2 cellular contexts compared by ENCODE assay signal in genomic region chr1:48530727-48531351, GRCh38.
TF ChIP-seq lines count a peak whose summit lies in the region.

No MANE protein-coding gene starts in this region.

TF ChIP-seq in GM12878, 131 proteins besides CTCF, POLR2A, EP300 and RAD21 (continued from another document):
- TF ChIP-seq, protein P1, sequence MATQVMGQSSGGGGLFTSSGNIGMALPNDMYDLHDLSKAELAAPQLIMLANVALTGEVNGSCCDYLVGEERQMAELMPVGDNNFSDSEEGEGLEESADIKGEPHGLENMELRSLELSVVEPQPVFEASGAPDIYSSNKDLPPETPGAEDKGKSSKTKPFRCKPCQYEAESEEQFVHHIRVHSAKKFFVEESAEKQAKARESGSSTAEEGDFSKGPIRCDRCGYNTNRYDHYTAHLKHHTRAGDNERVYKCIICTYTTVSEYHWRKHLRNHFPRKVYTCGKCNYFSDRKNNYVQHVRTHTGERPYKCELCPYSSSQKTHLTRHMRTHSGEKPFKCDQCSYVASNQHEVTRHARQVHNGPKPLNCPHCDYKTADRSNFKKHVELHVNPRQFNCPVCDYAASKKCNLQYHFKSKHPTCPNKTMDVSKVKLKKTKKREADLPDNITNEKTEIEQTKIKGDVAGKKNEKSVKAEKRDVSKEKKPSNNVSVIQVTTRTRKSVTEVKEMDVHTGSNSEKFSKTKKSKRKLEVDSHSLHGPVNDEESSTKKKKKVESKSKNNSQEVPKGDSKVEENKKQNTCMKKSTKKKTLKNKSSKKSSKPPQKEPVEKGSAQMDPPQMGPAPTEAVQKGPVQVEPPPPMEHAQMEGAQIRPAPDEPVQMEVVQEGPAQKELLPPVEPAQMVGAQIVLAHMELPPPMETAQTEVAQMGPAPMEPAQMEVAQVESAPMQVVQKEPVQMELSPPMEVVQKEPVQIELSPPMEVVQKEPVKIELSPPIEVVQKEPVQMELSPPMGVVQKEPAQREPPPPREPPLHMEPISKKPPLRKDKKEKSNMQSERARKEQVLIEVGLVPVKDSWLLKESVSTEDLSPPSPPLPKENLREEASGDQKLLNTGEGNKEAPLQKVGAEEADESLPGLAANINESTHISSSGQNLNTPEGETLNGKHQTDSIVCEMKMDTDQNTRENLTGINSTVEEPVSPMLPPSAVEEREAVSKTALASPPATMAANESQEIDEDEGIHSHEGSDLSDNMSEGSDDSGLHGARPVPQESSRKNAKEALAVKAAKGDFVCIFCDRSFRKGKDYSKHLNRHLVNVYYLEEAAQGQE (IDR thresholded peaks at IDR 0.05; ENCODE audit: low read depth, low read length): peak; percentile 95
- TF ChIP-seq CEBPB (IDR thresholded peaks at IDR 0.05; ENCODE audit: borderline replicate concordance in 1 of 2, low read depth in 2 of 2, low read length in 2 of 2) (no peak), BHLHE40 (IDR thresholded peaks at IDR 0.05; ENCODE audit: borderline replicate concordance in 1 of 2, low read depth in 2 of 2, low read length in 1 of 2) (no peak)

TF ChIP-seq in HepG2, 621 proteins besides CTCF, POLR2A, EP300 and RAD21 (continued from another document and continues in another):
- TF ChIP-seq LRRFIP1 (CRISPR knock-in tag; conservative IDR thresholded peaks at IDR 0.05) (no peak), ZFP36L2 (CRISPR knock-in tag; IDR thresholded peaks at IDR 0.05) (no peak), SIX4 (CRISPR knock-in tag; IDR thresholded peaks at IDR 0.05) (peak; percentile 50; the same call in 1 of the 2 replicates), ZNF781 (CRISPR knock-in tag; IDR thresholded peaks at IDR 0.05; ENCODE audit: borderline replicate concordance, not compliant biosample characterization) (no peak), NR2F1 (CRISPR knock-in tag; IDR thresholded peaks at IDR 0.05) (no peak), ARID5B (CRISPR knock-in tag; IDR thresholded peaks at IDR 0.05) (peak; percentile 24; the same call in 1 of the 2 replicates), MEIS1 (CRISPR knock-in tag; IDR thresholded peaks at IDR 0.05; ENCODE audit: borderline replicate concordance) (no peak), KAT8 (CRISPR knock-in tag; IDR thresholded peaks at IDR 0.05) (peak; percentile 31; the same call in 1 of the 2 replicates), ZMAT5 (CRISPR knock-in tag; IDR thresholded peaks at IDR 0.05; ENCODE audit: borderline replicate concordance, low read depth) (no peak), STAT6 (CRISPR knock-in tag; IDR thresholded peaks at IDR 0.05; ENCODE audit: borderline replicate concordance) (no peak), ZNF766 (CRISPR knock-in tag; IDR thresholded peaks at IDR 0.05; ENCODE audit: borderline replicate concordance) (no peak), GZF1 (CRISPR knock-in tag; IDR thresholded peaks at IDR 0.05) (no peak), SCMH1 (CRISPR knock-in tag; IDR thresholded peaks at IDR 0.05; ENCODE audit: borderline replicate concordance) (no peak), ZNF280D (CRISPR knock-in tag; IDR thresholded peaks at IDR 0.05) (0 out of 2 replicates have a peak, but pooled peaks have one; percentile 46), POLR2AphosphoS2 (IDR thresholded peaks at IDR 0.05; ENCODE audit: low read depth, low read length) (no peak), ZNF430 (CRISPR knock-in tag; IDR thresholded peaks at IDR 0.05) (no peak), HHEX (CRISPR knock-in tag; IDR thresholded peaks at IDR 0.05) (no peak), ZNF747 (CRISPR knock-in tag; IDR thresholded peaks at IDR 0.05; ENCODE audit: borderline replicate concordance) (no peak), ZBTB7A (CRISPR knock-in tag; IDR thresholded peaks at IDR 0.05) (peak; percentile 54; the same call in 1 of the 2 replicates), CENPT (CRISPR knock-in tag; IDR thresholded peaks at IDR 0.05; ENCODE audit: low read depth) (no peak), HMG20B (CRISPR knock-in tag; conservative IDR thresholded peaks at IDR 0.05) (no peak), SIX1 (CRISPR knock-in tag; IDR thresholded peaks at IDR 0.05; ENCODE audit: borderline replicate concordance) (peak; percentile 31; the same call in 1 of the 2 replicates), ZNF282 (IDR thresholded peaks at IDR 0.05; ENCODE audit: partially characterized antibody) (no peak), ZNF841 (CRISPR knock-in tag; IDR thresholded peaks at IDR 0.05; ENCODE audit: borderline replicate concordance) (no peak)
- TF ChIP-seq, protein P2, sequence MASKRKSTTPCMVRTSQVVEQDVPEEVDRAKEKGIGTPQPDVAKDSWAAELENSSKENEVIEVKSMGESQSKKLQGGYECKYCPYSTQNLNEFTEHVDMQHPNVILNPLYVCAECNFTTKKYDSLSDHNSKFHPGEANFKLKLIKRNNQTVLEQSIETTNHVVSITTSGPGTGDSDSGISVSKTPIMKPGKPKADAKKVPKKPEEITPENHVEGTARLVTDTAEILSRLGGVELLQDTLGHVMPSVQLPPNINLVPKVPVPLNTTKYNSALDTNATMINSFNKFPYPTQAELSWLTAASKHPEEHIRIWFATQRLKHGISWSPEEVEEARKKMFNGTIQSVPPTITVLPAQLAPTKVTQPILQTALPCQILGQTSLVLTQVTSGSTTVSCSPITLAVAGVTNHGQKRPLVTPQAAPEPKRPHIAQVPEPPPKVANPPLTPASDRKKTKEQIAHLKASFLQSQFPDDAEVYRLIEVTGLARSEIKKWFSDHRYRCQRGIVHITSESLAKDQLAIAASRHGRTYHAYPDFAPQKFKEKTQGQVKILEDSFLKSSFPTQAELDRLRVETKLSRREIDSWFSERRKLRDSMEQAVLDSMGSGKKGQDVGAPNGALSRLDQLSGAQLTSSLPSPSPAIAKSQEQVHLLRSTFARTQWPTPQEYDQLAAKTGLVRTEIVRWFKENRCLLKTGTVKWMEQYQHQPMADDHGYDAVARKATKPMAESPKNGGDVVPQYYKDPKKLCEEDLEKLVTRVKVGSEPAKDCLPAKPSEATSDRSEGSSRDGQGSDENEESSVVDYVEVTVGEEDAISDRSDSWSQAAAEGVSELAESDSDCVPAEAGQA (IDR thresholded peaks at IDR 0.05; ENCODE audit: low read depth): no peak
- TF ChIP-seq, protein P2 (CRISPR knock-in tag; IDR thresholded peaks at IDR 0.05; ENCODE audit: borderline replicate concordance): peak; percentile 60; the same call in 1 of the 2 replicates
- TF ChIP-seq, protein P3, sequence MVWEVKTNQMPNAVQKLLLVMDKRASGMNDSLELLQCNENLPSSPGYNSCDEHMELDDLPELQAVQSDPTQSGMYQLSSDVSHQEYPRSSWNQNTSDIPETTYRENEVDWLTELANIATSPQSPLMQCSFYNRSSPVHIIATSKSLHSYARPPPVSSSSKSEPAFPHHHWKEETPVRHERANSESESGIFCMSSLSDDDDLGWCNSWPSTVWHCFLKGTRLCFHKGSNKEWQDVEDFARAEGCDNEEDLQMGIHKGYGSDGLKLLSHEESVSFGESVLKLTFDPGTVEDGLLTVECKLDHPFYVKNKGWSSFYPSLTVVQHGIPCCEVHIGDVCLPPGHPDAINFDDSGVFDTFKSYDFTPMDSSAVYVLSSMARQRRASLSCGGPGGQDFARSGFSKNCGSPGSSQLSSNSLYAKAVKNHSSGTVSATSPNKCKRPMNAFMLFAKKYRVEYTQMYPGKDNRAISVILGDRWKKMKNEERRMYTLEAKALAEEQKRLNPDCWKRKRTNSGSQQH (CRISPR knock-in tag; IDR thresholded peaks at IDR 0.05; ENCODE audit: low read depth): no peak
